Comparison of ENCODE assay signal across 7 cellular contexts in genomic region chr5:87541033-87541432, GRCh38.
DNase-seq lines count a peak whose midpoint lies in the region; ATAC-seq and TF ChIP-seq lines count a peak whose summit lies in the region.

No MANE protein-coding gene starts in this region.

- H3K4me1 ChIP-seq in SJCRH30 (no peaks in the 10 kb centered on the region), foreskin keratinocyte (no peaks in the 10 kb centered on the region)

- ATAC-seq in foreskin keratinocyte, result peak; percentile 41
- ATAC-seq in GM18519 (IDR thresholded peaks at IDR 0.05; ENCODE audit: low FRiP score, unreplicated experiment), result no peak
- ATAC-seq in HG02938 (IDR thresholded peaks at IDR 0.05; ENCODE audit: unreplicated experiment), result no peak

- H3K36me3 ChIP-seq in SJCRH30, result no peaks in the 10 kb centered on the region

- H3K4me3 ChIP-seq in SJCRH30, result no peak overlapping the region
- H3K4me3 ChIP-seq in retinal pigment epithelial cell (ENCODE audit: low read length), result no peak overlapping the region

- TF ChIP-seq CTCF in foreskin keratinocyte (conservative IDR thresholded peaks at IDR 0.05) (no peak), retinal pigment epithelial cell (conservative IDR thresholded peaks at IDR 0.05; ENCODE audit: low read depth, low read length) (peak; percentile 30)

- H3K27ac ChIP-seq in SJCRH30, result no peak overlapping the region
- no peak overlapping the region for H3K27ac ChIP-seq in foreskin keratinocyte

- no peaks in the 10 kb centered on the region for H3K9me3 ChIP-seq in SJCRH30 (replicated peaks)

- peak; percentile 1 for DNase-seq in HS-27A (ENCODE audit: low read depth)
- DNase-seq in SJCRH30, result peak; percentile 52 to 64
- DNase-seq in foreskin keratinocyte, result peak; percentile 10 to 34
- peak; percentile 28 for DNase-seq in retinal pigment epithelial cell (ENCODE audit: low read depth)
- no peak for DNase-seq in NCI-H187 treated with DMSO at 0.1 percent for 48 hours (lab: John Stamatoyannopoulos, UW)

- H3K27me3 ChIP-seq in SJCRH30 (no peaks in the 10 kb centered on the region), foreskin keratinocyte (no peaks in the 10 kb centered on the region)
